Comparison of ENCODE assay signal across 22 cellular contexts in genomic region chr1:153417136-153417888, GRCh38. TPM values are rescaled to one million over a fixed set of nuclear protein-coding genes. Genes with fewer than 3 reads are reported as not detected.
A peak's percentile ranks its signal among the peaks of the same experiment; 100 is the strongest.
DNase-seq lines count a peak whose midpoint lies in the region; ATAC-seq and TF ChIP-seq lines count a peak whose summit lies in the region.
"Had no signal": no experiment of that assay in that cellular context is flagged by ENCODE, and none has a peak within 500 bp of the region (broad histone marks: within the 10 kb centered on the region; RNA-seq: fewer than 3 reads in every experiment).

No MANE protein-coding gene starts in this region.

- no peak overlapping the region for H3K27ac ChIP-seq in right atrium auricular region
- H3K27ac ChIP-seq in coronary artery, result no peak overlapping the region
- H3K27ac ChIP-seq: BLaER1, C4-2B, GM23248 had no signal

- no peaks in the 10 kb centered on the region for H3K27me3 ChIP-seq in right atrium auricular region
- H3K27me3 ChIP-seq: BLaER1 had no signal

- no peak overlapping the region for H3K4me3 ChIP-seq in right atrium auricular region
- H3K4me3 ChIP-seq in coronary artery, result no peak overlapping the region
- H3K4me3 ChIP-seq: BLaER1, GM23248 had no signal

- ATAC-seq in left lobe of liver (no peak), GM21447 (IDR thresholded peaks at IDR 0.05; ENCODE audit: unreplicated experiment) (no peak)
- ATAC-seq: CD8-positive, alpha-beta T cell had no signal

- TF ChIP-seq CTCF in right atrium auricular region (IDR thresholded peaks at IDR 0.05) (no peak), coronary artery (IDR thresholded peaks at IDR 0.05) (no peak)

- no peaks in the 10 kb centered on the region for H3K36me3 ChIP-seq in right atrium auricular region
- H3K36me3 ChIP-seq: BLaER1 had no signal

- intact Hi-C loops in cardiac septum (cut with DNase I), result no loop called here

- H3K4me1 ChIP-seq in right atrium auricular region, result no peaks in the 10 kb centered on the region
- H3K4me1 ChIP-seq: BLaER1, Caco-2 had no signal

- no peaks in the 10 kb centered on the region for H3K9me3 ChIP-seq in right atrium auricular region
- H3K9me3 ChIP-seq: BLaER1 had no signal

- DNase-seq in right atrium auricular region (ENCODE audit: low spot score) (peak; percentile 32), cardiac septum (ENCODE audit: low spot score) (no peak), coronary artery (ENCODE audit: low spot score) (peak; percentile 16), left lobe of liver (ENCODE audit: low spot score) (peak; percentile 27), ureter (ENCODE audit: low spot score) (peak; percentile 13), foreskin melanocyte (no peak), activated gamma-delta T cell treated with Interleukin-2 at 50 U/mL for 16 hours (no peak)
- DNase-seq: Caco-2; CD4-positive, CD25-positive, alpha-beta regulatory T cell; DMS153; DND-41; GM23248; H7; HCEC 1CT had no signal

RNA-seq across cellular contexts. Expression of gene S100A7A, which starts 1.0 kb away (rescaled TPM):
- total RNA-seq in right atrium auricular region, result not detected
- not detected for total RNA-seq in cardiac septum
- not detected for total RNA-seq in left lobe of liver
- total RNA-seq in ureter, result not detected
- total RNA-seq: A172; A673; B cell; Caco-2; CD4-positive, CD25-positive, alpha-beta regulatory T cell; CD8-positive, alpha-beta T cell; GM23248; H1; H7 had no signal

RNA-seq across cellular contexts. Expression of gene S100A8, which starts 26.4 kb away (rescaled TPM):
- total RNA-seq in right atrium auricular region (10 to 100 TPM; 19.1 to 37.1 TPM), cardiac septum (71.3 TPM), left lobe of liver (23.7 TPM), ureter (31.6 TPM)
- total RNA-seq: A172; A673; Caco-2; CD4-positive, CD25-positive, alpha-beta regulatory T cell; GM23248; H1; H7 had no signal

RNA-seq across cellular contexts. Expression of gene S100A12, which starts 41.9 kb away (rescaled TPM):
- total RNA-seq in right atrium auricular region (1 to 10 TPM; 5.5 to 5.7 TPM), cardiac septum (4.1 TPM), left lobe of liver (1.2 TPM), ureter (not detected)
- total RNA-seq: A172; A673; B cell; Caco-2; CD4-positive, CD25-positive, alpha-beta regulatory T cell; CD8-positive, alpha-beta T cell; GM23248; H1; H7 had no signal

RNA-seq across cellular contexts. Expression of gene S100A7, which starts 43.1 kb away (rescaled TPM):
- total RNA-seq in right atrium auricular region, result not detected
- total RNA-seq in cardiac septum, result not detected
- total RNA-seq in left lobe of liver, result not detected
- not detected for total RNA-seq in ureter
- total RNA-seq: A172; A673; B cell; Caco-2; CD4-positive, CD25-positive, alpha-beta regulatory T cell; CD8-positive, alpha-beta T cell; GM23248; H1; H7 had no signal

RNA-seq across cellular contexts. Expression of gene S100A9, which starts 59.7 kb away (rescaled TPM):
- total RNA-seq in right atrium auricular region (100 to 1,000 TPM in 1 of 2 donors, 10 to 100 TPM in 1; 65.7 to 199 TPM), cardiac septum (91.9 TPM), left lobe of liver (36.3 TPM), ureter (151 TPM)
- total RNA-seq: A172; A673; Caco-2; CD4-positive, CD25-positive, alpha-beta regulatory T cell; GM23248; H1; H7 had no signal

Comparison
In these comparisons a context has a peak if more than half of its experiments do, and no peak if none do; other contexts are left out.
1. DNase-seq: peak in right atrium auricular region (single experiment), coronary artery (single experiment), left lobe of liver (single experiment) and ureter (single experiment); none in cardiac septum (single experiment), foreskin melanocyte (single experiment) and activated gamma-delta T cell treated with Interleukin-2 at 50 U/mL for 16 hours (single experiment).